13 cellular contexts compared by ENCODE assay signal in the genomic region with DNA sequence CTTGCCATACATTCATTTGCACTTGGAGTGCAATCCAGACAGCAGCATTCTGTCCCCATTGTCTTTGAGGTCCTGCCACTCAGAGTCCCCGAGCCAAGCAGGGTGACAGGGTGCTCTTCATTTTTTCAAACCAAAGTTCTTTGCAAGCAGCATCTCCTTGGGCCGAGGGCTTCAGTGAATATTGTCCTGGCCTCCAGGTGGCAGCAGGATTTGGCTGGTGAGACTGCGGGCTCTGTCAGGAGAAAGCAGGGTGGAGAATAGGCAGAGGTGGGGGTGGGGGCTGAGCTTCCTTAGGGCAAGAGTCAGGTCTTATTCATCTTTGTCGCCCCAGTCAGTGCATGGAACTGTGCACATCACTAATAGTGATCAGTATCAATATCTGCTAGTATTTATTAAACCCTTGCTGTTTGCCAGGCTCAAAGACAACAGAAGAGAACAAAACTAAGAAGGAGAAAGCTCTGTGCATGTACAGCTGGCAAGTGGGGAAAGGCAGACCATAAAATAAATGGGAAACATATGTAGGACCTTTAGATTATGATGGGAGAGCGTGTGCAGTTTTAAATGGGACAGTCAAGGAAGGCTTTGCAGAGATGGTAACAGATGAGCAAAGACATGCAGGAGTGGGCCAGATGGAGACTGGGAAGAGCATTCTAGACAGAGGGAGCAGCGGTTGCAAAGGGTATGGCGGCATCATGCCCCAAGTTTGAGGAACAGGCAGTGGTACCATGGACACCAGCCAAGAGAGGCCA.
DNase-seq lines count a peak whose midpoint lies in the region; ATAC-seq, FAIRE-seq and TF ChIP-seq lines count a peak whose summit lies in the region.
"Had no signal": no experiment of that assay in that cellular context is flagged by ENCODE, and none has a peak within 500 bp of the region (broad histone marks: within the 10 kb centered on the region; RNA-seq: fewer than 3 reads in every experiment).

No MANE protein-coding gene starts in this region.

- CTCF ChIA-PET in A549 (lab: Yijun Ruan, JAX) (no interaction called here), GM10248 (lab: Yijun Ruan, JAX) (no interaction called here)

- H3K4me1 ChIP-seq in A549 (no peaks in the 10 kb centered on the region), pancreas (no peaks in the 10 kb centered on the region)

- peak in 1 of 2 experiments; percentile 68; a peak in 3 of 6 replicates for ATAC-seq in A549
- ATAC-seq in pancreas: no peak
- ATAC-seq: left lobe of liver had no signal

- FAIRE-seq in A549 (lab: Jason Lieb, UNC): no peak
- FAIRE-seq in pancreas (lab: Jason Lieb, UNC): no peak

- intact Hi-C loops in pancreas (cut with DNase I): no loop called here

- DNase-seq in A549 (ENCODE audit: low read depth in 1 of 2, low spot score in 1 of 2) (peak in 1 of 2 experiments; percentile 3), GM10248 (ENCODE audit: extremely low spot score) (no peak), SK-N-DZ (ENCODE audit: low spot score) (peak; percentile 35), foreskin fibroblast (peak; percentile 32 to 55), middle frontal gyrus (ENCODE audit: extremely low spot score, low spot score) (no peak), pancreas (no peak), inferior parietal cortex (ENCODE audit: extremely low spot score) (no peak), NCI-H526 treated with DMSO at 0.1 percent for 48 hours (lab: John Stamatoyannopoulos, UW) (no peak)
- DNase-seq: CD4-positive, alpha-beta T cell; KBM-7; NCI-H510A treated with DMSO at 0.1 percent for 48 hours had no signal

- H3K9me3 ChIP-seq in A549: no peaks in the 10 kb centered on the region
- H3K9me3 ChIP-seq in pancreas: no peaks in the 10 kb centered on the region
- H3K9me3 ChIP-seq: thoracic aorta had no signal

- POLR2A ChIA-PET in A549 (lab: Yijun Ruan, JAX) (no interaction called here), GM10248 (lab: Yijun Ruan, JAX) (no interaction called here)

- 66% methylated on average over 7 of the region's 7 CpGs for WGBS in A549 (ENCODE audit: missing lambda C conversion rate)
- WGBS in pancreas, 2 donors: 90 to 94% methylated on average over 7 of the region's 7 CpGs

- TF ChIP-seq CTCF in A549 (IDR thresholded peaks at IDR 0.05) (0 out of 3 replicates have a peak, but pooled peaks have one; percentile 6), GM10248 (IDR thresholded peaks at IDR 0.05; ENCODE audit: control extremely low read depth, extremely low read depth, low read depth, missing control alignments) (peak; percentile 11), foreskin fibroblast (IDR thresholded peaks at IDR 0.05; ENCODE audit: low read depth, low read length) (peak; percentile 40), pancreas (IDR thresholded peaks at IDR 0.05) (no peak)

- H3K36me3 ChIP-seq in pancreas: no peaks in the 10 kb centered on the region
- H3K36me3 ChIP-seq: thoracic aorta had no signal

- H3K27me3 ChIP-seq in pancreas: no peaks in the 10 kb centered on the region

- H3K4me3 ChIP-seq in A549: no peak overlapping the region
- no peak overlapping the region for H3K4me3 ChIP-seq in foreskin fibroblast (ENCODE audit: low read depth in 1 of 2, low read length in 2 of 2)
- no peak overlapping the region for H3K4me3 ChIP-seq in pancreas
- H3K4me3 ChIP-seq: thoracic aorta had no signal

- TF ChIP-seq EP300 in A549 (IDR thresholded peaks at IDR 0.05): no peak

- no peak for TF ChIP-seq RAD21 in A549 (conservative IDR thresholded peaks at IDR 0.05 in 1 of 2, IDR thresholded peaks at IDR 0.05 in 1 of 2)

- H3K27ac ChIP-seq in A549: no peak overlapping the region
- no peak overlapping the region for H3K27ac ChIP-seq in pancreas
- H3K27ac ChIP-seq: thoracic aorta had no signal

- no peak for TF ChIP-seq POLR2A in A549 (IDR thresholded peaks at IDR 0.05; ENCODE audit: low read length)

- no peak overlapping the region for H3K4me2 ChIP-seq in A549

TF ChIP-seq in A549, 52 proteins besides CTCF, POLR2A, EP300 and RAD21:
- TF ChIP-seq RFX5 (IDR thresholded peaks at IDR 0.05) (no peak), RARB (CRISPR knock-in tag; IDR thresholded peaks at IDR 0.05) (no peak), EHMT2 (IDR thresholded peaks at IDR 0.05; ENCODE audit: low read depth) (no peak), HOXB13 (CRISPR knock-in tag; IDR thresholded peaks at IDR 0.05; ENCODE audit: low read depth) (no peak)
- TF ChIP-seq, protein P1, sequence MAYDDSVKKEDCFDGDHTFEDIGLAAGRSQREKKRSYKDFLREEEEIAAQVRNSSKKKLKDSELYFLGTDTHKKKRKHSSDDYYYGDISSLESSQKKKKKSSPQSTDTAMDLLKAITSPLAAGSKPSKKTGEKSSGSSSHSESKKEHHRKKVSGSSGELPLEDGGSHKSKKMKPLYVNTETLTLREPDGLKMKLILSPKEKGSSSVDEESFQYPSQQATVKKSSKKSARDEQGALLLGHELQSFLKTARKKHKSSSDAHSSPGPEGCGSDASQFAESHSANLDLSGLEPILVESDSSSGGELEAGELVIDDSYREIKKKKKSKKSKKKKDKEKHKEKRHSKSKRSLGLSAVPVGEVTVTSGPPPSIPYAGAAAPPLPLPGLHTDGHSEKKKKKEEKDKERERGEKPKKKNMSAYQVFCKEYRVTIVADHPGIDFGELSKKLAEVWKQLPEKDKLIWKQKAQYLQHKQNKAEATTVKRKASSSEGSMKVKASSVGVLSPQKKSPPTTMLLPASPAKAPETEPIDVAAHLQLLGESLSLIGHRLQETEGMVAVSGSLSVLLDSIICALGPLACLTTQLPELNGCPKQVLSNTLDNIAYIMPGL (CRISPR knock-in tag; IDR thresholded peaks at IDR 0.05; ENCODE audit: borderline replicate concordance): no peak
- TF ChIP-seq, protein P2, sequence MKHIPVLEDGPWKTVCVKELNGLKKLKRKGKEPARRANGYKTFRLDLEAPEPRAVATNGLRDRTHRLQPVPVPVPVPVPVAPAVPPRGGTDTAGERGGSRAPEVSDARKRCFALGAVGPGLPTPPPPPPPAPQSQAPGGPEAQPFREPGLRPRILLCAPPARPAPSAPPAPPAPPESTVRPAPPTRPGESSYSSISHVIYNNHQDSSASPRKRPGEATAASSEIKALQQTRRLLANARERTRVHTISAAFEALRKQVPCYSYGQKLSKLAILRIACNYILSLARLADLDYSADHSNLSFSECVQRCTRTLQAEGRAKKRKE (CRISPR knock-in tag; IDR thresholded peaks at IDR 0.05; ENCODE audit: low read depth): no peak

Comparison
In these comparisons a context has a peak if more than half of its experiments do, and no peak if none do; other contexts are left out.
1. DNase-seq: peak in SK-N-DZ (single experiment) and foreskin fibroblast (2 of 2); none in GM10248 (single experiment), middle frontal gyrus (single experiment), pancreas (0 of 6), inferior parietal cortex (single experiment) and NCI-H526 treated with DMSO at 0.1 percent for 48 hours (single experiment).
2. CTCF ChIP-seq: peak in A549 (single experiment), GM10248 (single experiment) and foreskin fibroblast (single experiment); none in pancreas (0 of 4).